In the genomic region with DNA sequence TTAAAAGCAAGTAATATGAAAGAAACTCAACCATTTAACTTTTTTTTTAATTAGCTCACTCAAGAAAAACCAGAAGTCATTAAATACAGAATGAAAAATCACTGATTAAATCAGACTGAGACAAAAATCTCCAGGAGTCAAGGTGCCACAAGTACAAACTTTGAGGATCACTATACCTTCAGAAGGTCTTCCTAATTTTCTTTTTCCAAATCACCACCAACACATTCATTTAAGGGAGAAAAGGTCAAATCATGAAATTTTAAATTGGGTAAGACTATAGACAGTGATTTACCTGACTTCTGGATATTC, we compare ENCODE assay signal across 13 cellular contexts. TPM values are rescaled to one million over a fixed set of nuclear protein-coding genes. Genes with fewer than 3 reads are reported as not detected.
DNase-seq lines count a peak whose midpoint lies in the region; ATAC-seq and TF ChIP-seq lines count a peak whose summit lies in the region.
"Had no signal": no experiment of that assay in that cellular context is flagged by ENCODE, and none has a peak within 500 bp of the region (broad histone marks: within the 10 kb centered on the region; RNA-seq: fewer than 3 reads in every experiment).

No MANE protein-coding gene starts in this region.

- TF ChIP-seq CTCF in natural killer cell (IDR thresholded peaks at IDR 0.05) (peak; percentile 65), ascending aorta (IDR thresholded peaks at IDR 0.05) (no peak)

- DNase-seq in natural killer cell (no peak), ascending aorta (ENCODE audit: low spot score in 2 of 2) (no peak), caudate nucleus (lab: John Stamatoyannopoulos, UW) (no peak), superior temporal gyrus (ENCODE audit: extremely low spot score) (no peak)
- no peak for DNase-seq in natural killer cell treated with Interleukin-12 subunit alpha and Interleukin-12 subunit beta and Interleukin-15 and Interleukin-18, amount 100 ng/mL, for 72 hours (ENCODE audit: low spot score)
- DNase-seq in stimulated activated naive CD4-positive, alpha-beta T cell treated with Interleukin-2 at 50 U/mL for 16 hours (lab: John Stamatoyannopoulos, UW), result no peak
- no peak for DNase-seq in stimulated activated naive B cell treated with anti-CD40 and anti-IgM and Interleukin-4, amounts not matched to agents 10 μg/mL and 1 μg/mL and 100 μg/mL, for 72 hours
- DNase-seq: activated B cell treated with CpG ODN at 0.5 μM for 24 hours, H9 had no signal

- no peak for ATAC-seq in natural killer cell
- no peak for ATAC-seq in natural killer cell treated with Interleukin-12 subunit alpha and Interleukin-12 subunit beta and Interleukin-15 and Interleukin-18, amount 100 ng/mL, for 72 hours
- ATAC-seq in stimulated activated naive B cell treated with anti-CD40 and anti-IgM and Interleukin-4, amounts not matched to agents 10 μg/mL and 1 μg/mL and 100 μg/mL, for 72 hours (replicated peaks), result no peak

- H3K27ac Mint-ChIP-seq in natural killer cell, result peak overlapping the region in 1 of 2 donors; percentile 50
- H3K27ac Mint-ChIP-seq in natural killer cell treated with Interleukin-12 subunit alpha and Interleukin-12 subunit beta and Interleukin-15 and Interleukin-18, amount 100 ng/mL, for 72 hours, result no peak overlapping the region
- H3K27ac Mint-ChIP-seq in stimulated activated naive B cell treated with anti-CD40 and anti-IgM and Interleukin-4, amounts not matched to agents 10 μg/mL and 1 μg/mL and 100 μg/mL, for 72 hours, result no peak overlapping the region
- H3K27ac Mint-ChIP-seq: activated B cell treated with CpG ODN at 0.5 μM for 24 hours had no signal

- H3K27me3 Mint-ChIP-seq in natural killer cell (ENCODE audit: low read depth in 2 of 2), result no peaks in the 10 kb centered on the region
- H3K27me3 Mint-ChIP-seq in natural killer cell treated with Interleukin-12 subunit alpha and Interleukin-12 subunit beta and Interleukin-15 and Interleukin-18, amount 100 ng/mL, for 72 hours, result no peaks in the 10 kb centered on the region
- no peaks in the 10 kb centered on the region for H3K27me3 Mint-ChIP-seq in stimulated activated naive B cell treated with anti-CD40 and anti-IgM and Interleukin-4, amounts not matched to agents 10 μg/mL and 1 μg/mL and 100 μg/mL, for 72 hours
- H3K27me3 Mint-ChIP-seq: activated B cell treated with CpG ODN at 0.5 μM for 24 hours had no signal

- H3K9me3 ChIP-seq in ascending aorta (no peaks in the 10 kb centered on the region), muscle layer of duodenum (ENCODE audit: control insufficient read depth in 1 of 2, low read length in 2 of 2) (no peaks in the 10 kb centered on the region)
- H3K9me3 ChIP-seq: colonic mucosa, tibial nerve had no signal

- H3K36me3 ChIP-seq in ascending aorta (peaks cover 34 to 55% of the 10 kb centered on the region in 2 donors), muscle layer of duodenum (ENCODE audit: control insufficient read depth in 1 of 2, insufficient read depth in 2 of 2, low read length in 2 of 2) (peaks cover 32 to 36% of the 10 kb centered on the region in 2 donors)
- H3K36me3 ChIP-seq: colonic mucosa had no signal

- H3K27ac ChIP-seq in ascending aorta (peak overlapping the region; percentile 58 to 61), muscle layer of duodenum (ENCODE audit: low read length) (peak overlapping the region; percentile 10), caudate nucleus (ENCODE audit: low read depth, low read length) (no peak overlapping the region)
- H3K27ac ChIP-seq: colonic mucosa, HL-60 had no signal

- intact Hi-C loops in natural killer cell (cut with micrococcal nuclease) (loop anchor here (1.0 to 10.0 kb wide), 3 partner anchors 123 to 708 kb away; no protein-coding TSS in a partner anchor), ascending aorta (cut with DNase I) (loop anchor here (2.0 kb wide), 1 partner anchor 32 kb away; a partner anchor contains a TSS)

- peaks cover 9% of the 10 kb centered on the region for H3K36me3 Mint-ChIP-seq in natural killer cell
- peaks cover 21% of the 10 kb centered on the region for H3K36me3 Mint-ChIP-seq in natural killer cell treated with Interleukin-12 subunit alpha and Interleukin-12 subunit beta and Interleukin-15 and Interleukin-18, amount 100 ng/mL, for 72 hours
- peaks cover 24 to 53% of the 10 kb centered on the region in 2 donors for H3K36me3 Mint-ChIP-seq in stimulated activated naive B cell treated with anti-CD40 and anti-IgM and Interleukin-4, amounts not matched to agents 10 μg/mL and 1 μg/mL and 100 μg/mL, for 72 hours

- H3K4me3 Mint-ChIP-seq in natural killer cell, result no peak overlapping the region
- H3K4me3 Mint-ChIP-seq in natural killer cell treated with Interleukin-12 subunit alpha and Interleukin-12 subunit beta and Interleukin-15 and Interleukin-18, amount 100 ng/mL, for 72 hours, result no peak overlapping the region
- no peak overlapping the region for H3K4me3 Mint-ChIP-seq in stimulated activated naive B cell treated with anti-CD40 and anti-IgM and Interleukin-4, amounts not matched to agents 10 μg/mL and 1 μg/mL and 100 μg/mL, for 72 hours
- H3K4me3 Mint-ChIP-seq: activated B cell treated with CpG ODN at 0.5 μM for 24 hours, H9 had no signal

- peaks cover 0 to 5% of the 10 kb centered on the region in 2 donors for H3K4me1 Mint-ChIP-seq in natural killer cell
- H3K4me1 Mint-ChIP-seq in natural killer cell treated with Interleukin-12 subunit alpha and Interleukin-12 subunit beta and Interleukin-15 and Interleukin-18, amount 100 ng/mL, for 72 hours (ENCODE audit: low read depth in 2 of 2), result peaks cover 6% of the 10 kb centered on the region in 2 donors
- H3K4me1 Mint-ChIP-seq in stimulated activated naive B cell treated with anti-CD40 and anti-IgM and Interleukin-4, amounts not matched to agents 10 μg/mL and 1 μg/mL and 100 μg/mL, for 72 hours, result peaks cover 9 to 17% of the 10 kb centered on the region in 2 donors
- H3K4me1 Mint-ChIP-seq: activated B cell treated with CpG ODN at 0.5 μM for 24 hours had no signal

- H3K4me3 ChIP-seq in ascending aorta (no peak overlapping the region), muscle layer of duodenum (ENCODE audit: low read depth in 1 of 2, low read length in 2 of 2) (no peak overlapping the region)
- H3K4me3 ChIP-seq: colonic mucosa, tibial nerve had no signal

- H3K4me1 ChIP-seq in ascending aorta, result peaks cover 3 to 27% of the 10 kb centered on the region in 2 donors
- H3K4me1 ChIP-seq in muscle layer of duodenum (ENCODE audit: control insufficient read depth in 1 of 2, insufficient read depth in 2 of 2, low read length in 2 of 2), result peaks cover 7 to 46% of the 10 kb centered on the region in 2 donors
- H3K4me1 ChIP-seq: colonic mucosa had no signal

- no peaks in the 10 kb centered on the region for H3K27me3 ChIP-seq in ascending aorta
- no peaks in the 10 kb centered on the region for H3K27me3 ChIP-seq in muscle layer of duodenum (ENCODE audit: low read depth, low read length)
- H3K27me3 ChIP-seq: colonic mucosa, tibial nerve had no signal

- H3K9me3 Mint-ChIP-seq in natural killer cell, result no peaks in the 10 kb centered on the region
- H3K9me3 Mint-ChIP-seq in natural killer cell treated with Interleukin-12 subunit alpha and Interleukin-12 subunit beta and Interleukin-15 and Interleukin-18, amount 100 ng/mL, for 72 hours, result no peaks in the 10 kb centered on the region
- H3K9me3 Mint-ChIP-seq in stimulated activated naive B cell treated with anti-CD40 and anti-IgM and Interleukin-4, amounts not matched to agents 10 μg/mL and 1 μg/mL and 100 μg/mL, for 72 hours, result no peaks in the 10 kb centered on the region
- H3K9me3 Mint-ChIP-seq: activated B cell treated with CpG ODN at 0.5 μM for 24 hours, H9 had no signal

RNA-seq across cellular contexts. Expression of a gene that starts 32.3 kb away (rescaled TPM):
- 10 to 100 TPM; 58.4 to 77.7 (median 65.1) TPM for total RNA-seq in natural killer cell
- 100 to 1,000 TPM; 105 to 123 TPM for total RNA-seq in natural killer cell treated with Interleukin-12 subunit alpha and Interleukin-12 subunit beta and Interleukin-15 and Interleukin-18, amount 100 ng/mL, for 72 hours
- 42.1 TPM for total RNA-seq in ascending aorta
